8 cellular contexts compared by ENCODE assay signal in the genomic region with DNA sequence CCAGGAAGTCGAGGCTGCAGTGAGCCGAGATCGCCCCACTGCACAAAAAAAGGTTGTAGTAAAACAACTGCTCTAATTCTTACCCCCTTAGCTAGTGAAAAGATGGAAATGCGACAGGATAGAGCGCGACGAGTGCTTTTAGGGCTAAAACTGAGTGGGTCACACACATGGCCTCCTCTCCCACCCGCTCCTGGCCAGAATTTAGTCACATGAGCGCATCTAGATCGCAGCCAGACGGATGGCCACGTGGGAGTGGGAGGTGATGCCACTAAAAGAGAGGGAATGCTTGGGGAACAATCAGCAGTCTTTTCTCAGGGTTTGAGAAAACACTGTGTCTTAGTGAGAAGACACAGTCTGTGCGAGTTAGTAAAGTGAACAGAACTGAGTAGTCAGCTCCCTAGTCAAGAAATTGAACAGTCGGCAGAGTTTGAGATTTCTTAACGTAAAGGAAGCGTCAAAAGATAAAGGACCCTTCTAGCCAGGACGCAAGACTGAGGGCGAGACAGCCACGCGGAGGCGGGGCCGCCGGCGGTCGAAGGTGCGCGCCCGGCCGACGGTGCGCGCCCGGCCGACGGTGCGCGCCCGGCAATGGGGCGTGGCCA. TPM values are rescaled to one million over a fixed set of nuclear protein-coding genes. Genes with fewer than 3 reads are reported as not detected.
A peak's percentile ranks its signal among the peaks of the same experiment; 100 is the strongest.
DNase-seq lines count a peak whose midpoint lies in the region; ATAC-seq and TF ChIP-seq lines count a peak whose summit lies in the region.

No MANE protein-coding gene starts in this region.

- no peak for TF ChIP-seq CTCF in sigmoid colon (IDR thresholded peaks at IDR 0.05)

- whole genome bisulfite sequencing in esophagus, 2 donors: 14 to 16% methylated on average over 35 to 39 of the region's 39 CpGs
- 13 to 14% methylated on average over 39 of the region's 39 CpGs for WGBS in sigmoid colon, 2 donors

- TF ChIP-seq POLR2A in sigmoid colon (IDR thresholded peaks at IDR 0.05): no peak

- no peak for TF ChIP-seq EP300 in sigmoid colon (IDR thresholded peaks at IDR 0.05)

- H3K36me3 ChIP-seq in esophagus (ENCODE audit: control insufficient read depth in 2 of 2, insufficient read depth in 2 of 2, low read length in 1 of 2) (peaks cover 0 to 4% of the 10 kb centered on the region in 2 donors), sigmoid colon (peaks cover 0 to 7% (median 0%) of the 10 kb centered on the region in 4 donors)

- intact Hi-C loops in sigmoid colon (cut with DNase I): no loop called here

- peak overlapping the region in 1 of 2 donors; percentile 89 for H3K4me3 ChIP-seq in esophagus (ENCODE audit: low read depth in 1 of 2, low read length in 2 of 2)
- peak overlapping the region; percentile 18 to 95 (median 82) for H3K4me3 ChIP-seq in sigmoid colon

- H3K9me3 ChIP-seq in esophagus (ENCODE audit: control insufficient read depth in 2 of 2, insufficient read depth in 1 of 2, low read depth in 1 of 2, low read length in 1 of 2): no peaks in the 10 kb centered on the region
- H3K9me3 ChIP-seq in sigmoid colon: no peaks in the 10 kb centered on the region

- ATAC-seq in GM18870 (IDR thresholded peaks at IDR 0.05; ENCODE audit: unreplicated experiment) (peak; percentile 4), GM18909 (IDR thresholded peaks at IDR 0.05; ENCODE audit: poor library complexity, unreplicated experiment) (no peak)

- H3K27me3 ChIP-seq in esophagus (ENCODE audit: control insufficient read depth in 1 of 2, insufficient read depth in 2 of 2, low read length in 2 of 2): no peaks in the 10 kb centered on the region
- peaks cover 0 to 8% (median 0%) of the 10 kb centered on the region in 3 donors for H3K27me3 ChIP-seq in sigmoid colon

- peak overlapping the region; percentile 6 to 28 for H3K27ac ChIP-seq in esophagus (ENCODE audit: low read depth in 2 of 2, low read length in 1 of 2)
- H3K27ac ChIP-seq in sigmoid colon: peak overlapping the region; percentile 80 to 87 (median 84)

- H3K4me1 ChIP-seq in esophagus (ENCODE audit: control insufficient read depth in 2 of 2, insufficient read depth in 2 of 2, low read length in 1 of 2) (no peaks in the 10 kb centered on the region), sigmoid colon (peaks cover 0 to 21% (median 16%) of the 10 kb centered on the region in 4 donors)

- DNase-seq in OCI-M2 (lab: John Stamatoyannopoulos, UW; ENCODE audit: unreplicated experiment) (peak; percentile 81), sigmoid colon (no peak), hepatic stellate cell (ENCODE audit: low spot score) (no peak), COR-L47 (lab: John Stamatoyannopoulos, UW) (no peak), NCI-H446 (lab: John Stamatoyannopoulos, UW) (no peak)

RNA-seq across cellular contexts. Expression of a gene that starts 0.7 kb away (rescaled TPM):
- polyA plus RNA-seq in esophagus (1 to 10 TPM; 5.2 to 6.3 TPM), sigmoid colon (1 to 10 TPM; 1.8 to 5.6 (median 3.2) TPM)
- 1 to 10 TPM; 6.4 to 10.0 (median 8.6) TPM for total RNA-seq in sigmoid colon

RNA-seq across cellular contexts. Expression of a gene that starts 23.3 kb away (rescaled TPM):
- polyA plus RNA-seq in esophagus (not detected), sigmoid colon (under 1 TPM in 1 of 3 donors, not detected in 2; 0.06 TPM)
- not detected for total RNA-seq in sigmoid colon

RNA-seq across cellular contexts. Expression of a gene that starts 57.9 kb away (rescaled TPM):
- polyA plus RNA-seq in esophagus (1 to 10 TPM; 1.0 to 1.5 TPM), sigmoid colon (10 to 100 TPM in 1 of 3 donors, 1 to 10 TPM in 1, under 1 TPM in 1; 0.92 to 21.7 (median 1.2) TPM)
- total RNA-seq in sigmoid colon: 1 to 10 TPM; 2.3 to 4.2 (median 3.8) TPM
